Comparison of ENCODE assay signal across 16 cellular contexts in genomic region chr11:126695293-126695692, GRCh38.
"Had no signal": no experiment of that assay in that cellular context is flagged by ENCODE, and none has a peak within 500 bp of the region (broad histone marks: within the 10 kb centered on the region; RNA-seq: fewer than 3 reads in every experiment).

No MANE protein-coding gene starts in this region.

- H3K4me3 ChIP-seq: adrenal gland, hepatocyte, left lung, tibial artery, uterus had no signal

- H3K27me3 ChIP-seq: adrenal gland, left lung, tibial artery, uterus had no signal

- DNase-seq: activated CD4-positive, alpha-beta T cell treated with anti-CD3 and anti-CD28 coated beads, Interleukin-2, amount 50 U/mL, for 48 hours; activated effector memory CD4-positive, alpha-beta T cell treated with Interleukin-2 at 50 U/mL for 16 hours; erythroblast; kidney; left lung; mammary epithelial cell; naive B cell; stimulated activated CD4-positive, alpha-beta T cell treated with anti-CD3 and anti-CD28 coated beads, Interleukin-12 subunit alpha, Interleukin-12 subunit beta, amount 100 ng/mL, for 4 hours; stimulated activated CD4-positive, alpha-beta T cell treated with anti-CD3 and anti-CD28 coated beads, Interleukin-2, amount 100 ng/mL, for 24 hours; tibial artery; uterus had no signal

- H3K27ac ChIP-seq: adrenal gland, hepatocyte, left lung, neutrophil, parathyroid adenoma, tibial artery, uterus, VCaP had no signal

- H3K9me3 ChIP-seq: adrenal gland, left lung, neutrophil, uterus had no signal

- H3K4me1 ChIP-seq: adrenal gland, left lung, parathyroid adenoma, tibial artery, uterus had no signal

- H3K9ac ChIP-seq: parathyroid adenoma had no signal

- H3K4me2 ChIP-seq: hepatocyte had no signal

- H2AFZ ChIP-seq: hepatocyte, parathyroid adenoma had no signal

- H3K79me2 ChIP-seq: hepatocyte, parathyroid adenoma had no signal

- H3K36me3 ChIP-seq: adrenal gland, left lung, neutrophil, tibial artery, uterus had no signal
